In genomic region chr2:187716301-187716700, GRCh38 we compare ENCODE assay signal across 18 cellular contexts.
DNase-seq lines count a peak whose midpoint lies in the region; ATAC-seq, FAIRE-seq and TF ChIP-seq lines count a peak whose summit lies in the region.
"Had no signal": no experiment of that assay in that cellular context is flagged by ENCODE, and none has a peak within 500 bp of the region (broad histone marks: within the 10 kb centered on the region; RNA-seq: fewer than 3 reads in every experiment).

No MANE protein-coding gene starts in this region.

- H3K27ac ChIP-seq in RWPE1 = no peak overlapping the region
- H3K27ac ChIP-seq: BLaER1 treated with 17β-estradiol and CSF1 and Interleukin-3, amounts not matched to agents 10 nM and 100 nM had no signal

- no peak for FAIRE-seq in frontal cortex (lab: Jason Lieb, UNC)
- FAIRE-seq: GM12878, HepG2 had no signal

- no peak overlapping the region for H3K4me3 Mint-ChIP-seq in WTC11
- H3K4me3 Mint-ChIP-seq: B cell; CD8-positive, alpha-beta T cell; H9 had no signal

- 0 out of 2 replicates have a peak overlapping the region, but pooled peaks have one; percentile 27 for H3K27ac Mint-ChIP-seq in WTC11
- H3K27ac Mint-ChIP-seq: B cell; CD8-positive, alpha-beta T cell; H9 had no signal

- peaks cover 53% of the 10 kb centered on the region for H3K4me1 Mint-ChIP-seq in WTC11
- H3K4me1 Mint-ChIP-seq: B cell had no signal

- POLR2A ChIA-PET in WTC11 (lab: Charles Lee) (no interaction called here), RWPE1 (lab: Yijun Ruan, JAX; ENCODE audit: low non-redundant PET) (no interaction called here)

- peaks cover 36% of the 10 kb centered on the region for H3K9me3 Mint-ChIP-seq in WTC11

- ATAC-seq in WTC11 = no peak
- peak; percentile 31 for ATAC-seq in left colon
- ATAC-seq: CD8-positive, alpha-beta T cell; GM12878; HepG2 had no signal

- intact Hi-C loops in left colon (cut with DNase I, micrococcal nuclease) = no loop called here

- DNase-seq in NCI-H748 (lab: John Stamatoyannopoulos, UW; ENCODE audit: unreplicated experiment) (peak; percentile 25), WTC11 (ENCODE audit: low spot score) (no peak), left colon (no peak), RWPE1 (ENCODE audit: low spot score) (no peak), frontal cortex (ENCODE audit: low spot score in 2 of 2) (no peak), NCI-H2227 treated with DMSO at 0.1 percent for 48 hours (lab: John Stamatoyannopoulos, UW) (no peak)
- DNase-seq: Calu3; CD8-positive, alpha-beta T cell; DMS 273 treated with DMSO at 0.1 percent for 48 hours; DMS53; DND-41; EL; GOT3; H9 had no signal

- CTCF ChIA-PET in WTC11 (lab: Charles Lee) (no interaction called here), RWPE1 (lab: Yijun Ruan, JAX) (no interaction called here)

- H3K27me3 Mint-ChIP-seq in WTC11 (ENCODE audit: low read depth) = no peaks in the 10 kb centered on the region
- H3K27me3 Mint-ChIP-seq: B cell had no signal

- peaks cover 38% of the 10 kb centered on the region for H3K36me3 Mint-ChIP-seq in WTC11
- H3K36me3 Mint-ChIP-seq: CD8-positive, alpha-beta T cell had no signal

- no peak for TF ChIP-seq CTCF in WTC11 (IDR thresholded peaks at IDR 0.05)
- no peak for TF ChIP-seq CTCF in RWPE1 (conservative IDR thresholded peaks at IDR 0.05; ENCODE audit: low read depth)

TF ChIP-seq in WTC11, 78 proteins besides CTCF, POLR2A, EP300 and RAD21:
- TF ChIP-seq ZSCAN18 (CRISPR knock-in tag; IDR thresholded peaks at IDR 0.05) (no peak), GABPB1 (CRISPR knock-in tag; IDR thresholded peaks at IDR 0.05) (no peak), ZNF281 (CRISPR knock-in tag; IDR thresholded peaks at IDR 0.05) (no peak), FOXJ3 (CRISPR knock-in tag; IDR thresholded peaks at IDR 0.05; ENCODE audit: borderline replicate concordance) (no peak), CREB1 (CRISPR knock-in tag; IDR thresholded peaks at IDR 0.05) (no peak), ELF4 (CRISPR knock-in tag; IDR thresholded peaks at IDR 0.05; ENCODE audit: low read depth) (no peak), USF1 (CRISPR knock-in tag; IDR thresholded peaks at IDR 0.05) (no peak), KAT7 (CRISPR knock-in tag; IDR thresholded peaks at IDR 0.05; ENCODE audit: borderline replicate concordance) (no peak), FOXP1 (CRISPR knock-in tag; IDR thresholded peaks at IDR 0.05; ENCODE audit: borderline replicate concordance) (no peak), ZNF396 (CRISPR knock-in tag; IDR thresholded peaks at IDR 0.05; ENCODE audit: borderline replicate concordance) (no peak)
